In the genomic region with DNA sequence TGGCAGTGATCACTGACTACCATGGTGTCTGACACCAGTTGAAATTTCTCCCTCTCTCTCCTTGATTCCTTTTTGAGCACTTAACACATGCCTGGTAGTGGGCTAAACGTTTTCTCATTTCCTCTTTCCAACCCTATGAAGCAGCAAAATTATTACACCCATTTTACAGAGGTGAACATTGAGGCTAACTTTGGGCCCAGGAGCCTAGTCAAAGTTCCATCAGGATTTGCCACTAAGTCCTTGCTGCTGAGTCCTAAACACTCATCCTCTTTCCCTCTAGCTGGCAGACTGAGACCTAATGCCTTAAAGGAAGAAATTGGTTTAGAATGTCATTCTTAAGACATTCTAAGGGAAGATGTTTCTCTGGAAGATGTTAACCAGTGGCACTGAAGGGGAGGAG, we compare ENCODE assay signal across 19 cellular contexts.
DNase-seq lines count a peak whose midpoint lies in the region; ATAC-seq, FAIRE-seq and TF ChIP-seq lines count a peak whose summit lies in the region.
"Had no signal": no experiment of that assay in that cellular context is flagged by ENCODE, and none has a peak within 500 bp of the region (broad histone marks: within the 10 kb centered on the region; RNA-seq: fewer than 3 reads in every experiment).

No MANE protein-coding gene starts in this region.

- no peak overlapping the region for H2AFZ ChIP-seq in HepG2 (ENCODE audit: low read length)

- TF ChIP-seq POLR2A in HepG2 (IDR thresholded peaks at IDR 0.05; ENCODE audit: insufficient read depth in 1 of 2, low read depth in 2 of 2, low read length in 2 of 2) (no peak), right lobe of liver (IDR thresholded peaks at IDR 0.05) (no peak)

- no TSS peak for BruUV-seq in HepG2 (replicated peaks; lab: Mats Ljungman, UMichigan)

- no peaks in the 10 kb centered on the region for H4K20me1 ChIP-seq in HepG2 (ENCODE audit: insufficient read depth, low read length)

- H3K27me3 ChIP-seq in HepG2 (ENCODE audit: control insufficient read depth in 1 of 2, insufficient read depth in 2 of 2, low read length in 2 of 2) (peaks cover 2 to 34% of the 10 kb centered on the region in 2 experiments; a peak in 4 of 5 replicates), right lobe of liver (no peaks in the 10 kb centered on the region), iPS-15b (ENCODE audit: control insufficient read depth, insufficient read depth, low read length) (peaks cover 3% of the 10 kb centered on the region)

- 6% methylated on average over 1 of the region's 1 CpG for WGBS in HepG2 (ENCODE audit: low lambda C conversion rate)
- 7% methylated on average over 1 of the region's 1 CpG for WGBS in right lobe of liver (ENCODE audit: insufficient coverage, low coverage, low lambda C conversion rate, missing lambda C conversion rate)

- H3K4me3 ChIP-seq in HepG2 (replicated peaks in 1 of 3; ENCODE audit: insufficient read depth in 1 of 3, low read depth in 2 of 3, low read length in 3 of 3), result no peak overlapping the region
- no peak overlapping the region for H3K4me3 ChIP-seq in right lobe of liver
- peak overlapping the region; percentile 7 for H3K4me3 ChIP-seq in iPS-15b (ENCODE audit: low read depth, low read length)

- no peak for TF ChIP-seq RAD21 in HepG2 (CRISPR knock-in tag; IDR thresholded peaks at IDR 0.05)

- in situ Hi-C loops in HepG2 (cut with HindIII; ENCODE audit: extremely low pct_ligation_motif_present, low pct_unique_long_range_greater_than_20kb), result no loop called here

- H3K27ac ChIP-seq in HepG2 (ENCODE audit: extremely low read length, insufficient read depth, low read length), result no peak overlapping the region
- H3K27ac ChIP-seq in right lobe of liver, result no peak overlapping the region
- H3K27ac ChIP-seq: HL-60 had no signal

- CTCF ChIA-PET in HepG2 (lab: Yijun Ruan, JAX; ENCODE audit: low intra/inter-chr PET ratio, low total read pairs), result no interaction called here

- H3K4me1 ChIP-seq in HepG2 (ENCODE audit: insufficient read depth, low read length) (no peaks in the 10 kb centered on the region), right lobe of liver (no peaks in the 10 kb centered on the region), iPS-15b (ENCODE audit: control insufficient read depth, insufficient read depth, low read length) (peaks cover 17% of the 10 kb centered on the region)

- TF ChIP-seq EP300 in HepG2 (IDR thresholded peaks at IDR 0.05; ENCODE audit: low read depth in 2 of 2, low read length in 2 of 2) (no peak), HepG2 (CRISPR knock-in tag; IDR thresholded peaks at IDR 0.05; ENCODE audit: borderline replicate concordance) (no peak)

- H3K9ac ChIP-seq in HepG2 (ENCODE audit: insufficient read depth, low read depth, low read length), result no peak overlapping the region
- H3K9ac ChIP-seq in iPS-15b (ENCODE audit: low read depth, low read length), result no peak overlapping the region

- no peaks in the 10 kb centered on the region for H3K4me1 Mint-ChIP-seq in stimulated activated naive CD8-positive, alpha-beta T cell treated with anti-CD3 and anti-CD28 coated beads, Interleukin-15, amount 100 ng/mL, for 72 hours
- H3K4me1 Mint-ChIP-seq: CD14-positive monocyte; CD4-positive, alpha-beta memory T cell had no signal

- no peaks in the 10 kb centered on the region for H3K36me3 ChIP-seq in HepG2 (replicated peaks in 1 of 2; ENCODE audit: control insufficient read depth in 1 of 2, insufficient read depth in 2 of 2, low read length in 2 of 2)
- no peaks in the 10 kb centered on the region for H3K36me3 ChIP-seq in right lobe of liver
- H3K36me3 ChIP-seq in iPS-15b (ENCODE audit: control insufficient read depth, insufficient read depth, low read length), result no peaks in the 10 kb centered on the region

- H3K27ac Mint-ChIP-seq in stimulated activated naive CD8-positive, alpha-beta T cell treated with anti-CD3 and anti-CD28 coated beads, Interleukin-15, amount 100 ng/mL, for 72 hours, result no peak overlapping the region
- H3K27ac Mint-ChIP-seq: CD14-positive monocyte; CD4-positive, alpha-beta memory T cell; H9 had no signal

- peaks cover 0 to 1% of the 10 kb centered on the region in 2 donors for H3K9me3 Mint-ChIP-seq in stimulated activated naive CD8-positive, alpha-beta T cell treated with anti-CD3 and anti-CD28 coated beads, Interleukin-15, amount 100 ng/mL, for 72 hours

- no peak overlapping the region for H3K4me3 Mint-ChIP-seq in stimulated activated naive CD8-positive, alpha-beta T cell treated with anti-CD3 and anti-CD28 coated beads, Interleukin-15, amount 100 ng/mL, for 72 hours
- H3K4me3 Mint-ChIP-seq: CD4-positive, alpha-beta memory T cell; H9 had no signal

- H3K9me3 ChIP-seq in HepG2 (ENCODE audit: low read length) (no peaks in the 10 kb centered on the region), right lobe of liver (no peaks in the 10 kb centered on the region), iPS-15b (ENCODE audit: control insufficient read depth, insufficient read depth, low read length) (no peaks in the 10 kb centered on the region)

- POLR2A ChIA-PET in HepG2 (lab: Yijun Ruan, JAX), result no interaction called here

- ATAC-seq in HepG2 (no peak), right lobe of liver (no peak)
- ATAC-seq in stimulated activated naive CD8-positive, alpha-beta T cell treated with anti-CD3 and anti-CD28 coated beads, Interleukin-15, amount 100 ng/mL, for 72 hours, result no peak

- H3K27me3 Mint-ChIP-seq in stimulated activated naive CD8-positive, alpha-beta T cell treated with anti-CD3 and anti-CD28 coated beads, Interleukin-15, amount 100 ng/mL, for 72 hours, result peaks cover 48% of the 10 kb centered on the region

- intact Hi-C loops in HepG2 (cut with micrococcal nuclease; ENCODE audit: unreplicated experiment) (no loop called here), right lobe of liver (cut with DNase I) (no loop called here)

- DNase-seq in HepG2 (ENCODE audit: low spot score) (no peak), right lobe of liver (no peak), MV-4-11 (lab: John Stamatoyannopoulos, UW) (peak; percentile 13), AML-193 (lab: John Stamatoyannopoulos, UW) (no peak), RCC 7860 (ENCODE audit: low spot score) (no peak)
- DNase-seq in stimulated activated naive CD8-positive, alpha-beta T cell treated with anti-CD3 and anti-CD28 coated beads, Interleukin-15, amount 100 ng/mL, for 72 hours, result no peak
- DNase-seq: ACHN; CD4-positive, alpha-beta memory T cell; DMS153; DMS79; GDM1; GOT3; H9; IMR-90; KBM-7 had no signal

- no peaks in the 10 kb centered on the region for H3K79me2 ChIP-seq in HepG2 (ENCODE audit: insufficient read depth, low read length)

- no peak overlapping the region for H3K4me2 ChIP-seq in HepG2 (ENCODE audit: low read depth, low read length)

- FAIRE-seq in HepG2 (lab: Jason Lieb, UNC) (no peak), RCC 7860 (lab: Jason Lieb, UNC) (no peak)
- FAIRE-seq: A204.1 had no signal

- TF ChIP-seq CTCF in HepG2 (CRISPR knock-in tag; IDR thresholded peaks at IDR 0.05) (no peak), right lobe of liver (IDR thresholded peaks at IDR 0.05) (no peak)

TF ChIP-seq in HepG2, 621 proteins besides CTCF, POLR2A, EP300 and RAD21:
- 0 out of 2 replicates have a peak, but pooled peaks have one; percentile 23 for TF ChIP-seq JUNB (CRISPR knock-in tag; IDR thresholded peaks at IDR 0.05; ENCODE audit: borderline replicate concordance)
- no peak for TF ChIP-seq ZFP36L1 (CRISPR knock-in tag; IDR thresholded peaks at IDR 0.05)
- TF ChIP-seq ZNF629 (CRISPR knock-in tag; conservative IDR thresholded peaks at IDR 0.05), result peak; percentile 89
- no peak for TF ChIP-seq SETDB1 (CRISPR knock-in tag; IDR thresholded peaks at IDR 0.05; ENCODE audit: borderline replicate concordance)
